8 cellular contexts compared by ENCODE assay signal in the genomic region with DNA sequence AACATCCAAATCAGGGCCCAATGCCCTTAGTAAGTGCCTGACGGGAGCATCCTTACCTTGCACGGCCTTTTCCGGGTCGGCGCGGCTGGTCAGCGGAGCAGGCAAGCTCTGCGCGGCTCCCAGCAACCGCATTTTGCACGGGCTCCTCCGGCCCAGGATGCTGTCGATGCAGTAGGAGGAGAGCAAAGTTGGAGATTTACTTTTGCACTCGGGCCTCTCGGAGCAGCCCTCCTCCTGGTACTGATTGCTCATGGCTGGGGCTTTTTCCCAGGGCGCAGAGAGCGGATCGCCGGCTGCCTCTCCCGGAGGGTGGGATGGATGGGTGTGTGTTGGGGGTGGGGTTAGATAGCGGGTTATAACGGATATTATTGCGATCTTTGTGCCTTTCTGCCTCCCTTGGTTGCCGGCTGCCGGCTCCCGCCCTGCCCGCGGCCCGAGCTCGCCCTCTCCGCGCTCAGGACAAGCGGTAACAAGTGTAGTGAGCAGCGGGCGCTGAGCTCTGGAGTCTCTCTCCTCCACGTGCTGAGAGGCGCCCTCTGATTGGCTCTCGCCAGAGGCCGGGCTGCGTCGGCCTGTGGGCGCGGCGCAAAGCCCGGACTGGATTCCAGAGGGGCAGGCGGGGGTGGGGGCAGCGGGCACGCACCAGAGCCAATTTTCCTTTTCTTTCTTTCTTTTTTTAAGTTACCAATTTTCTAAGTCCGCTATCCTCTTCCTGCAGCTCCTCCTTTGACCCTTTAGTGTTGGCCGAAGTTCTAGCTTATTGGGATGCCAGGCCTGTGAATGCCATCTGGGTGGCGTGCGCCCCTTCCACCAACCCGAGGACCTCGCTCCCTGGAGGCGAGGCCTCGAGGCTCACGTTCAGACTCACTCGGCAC. TPM values are rescaled to one million over a fixed set of nuclear protein-coding genes. Genes with fewer than 3 reads are reported as not detected.
A peak's percentile ranks its signal among the peaks of the same experiment; 100 is the strongest.
DNase-seq lines count a peak whose midpoint lies in the region; ATAC-seq and TF ChIP-seq lines count a peak whose summit lies in the region.

Gene ARX (minus strand): TSS at position 480 of the 875 bp plus-strand sequence. CDS start 228 bp downstream, at position 252.

- no peaks in the 10 kb centered on the region for H3K36me3 ChIP-seq in OCI-LY7 (ENCODE audit: insufficient read depth, low read length)
- no peaks in the 10 kb centered on the region for H3K36me3 ChIP-seq in neural cell (ENCODE audit: insufficient read depth, low read length)

- H3K4me3 ChIP-seq in OCI-LY7 (ENCODE audit: low read depth, low read length, poor library complexity, severe bottlenecking): no peak within 1 kb of the TSS
- peak within 1 kb of the TSS; percentile 80 for H3K4me3 ChIP-seq in neural cell (ENCODE audit: low read length)

- peaks cover 52% of the 10 kb centered on the region for H3K27me3 Mint-ChIP-seq in CD4-positive, alpha-beta T cell

- CTCF ChIA-PET in CD4-positive, alpha-beta T cell (lab: Charles Lee): no interaction called here
- CTCF ChIA-PET in OCI-LY7 (lab: Charles Lee; ENCODE audit: unreplicated experiment): no interaction called here

- no peaks in the 10 kb centered on the region for H3K9me2 ChIP-seq in OCI-LY7 (ENCODE audit: insufficient read depth, low read length)
- no peaks in the 10 kb centered on the region for H3K9me2 ChIP-seq in neural cell (ENCODE audit: insufficient read depth, low read length)

- no peak for TF ChIP-seq CTCF in CD4-positive, alpha-beta T cell (IDR thresholded peaks at IDR 0.05)
- TF ChIP-seq CTCF in OCI-LY7 (conservative IDR thresholded peaks at IDR 0.05; ENCODE audit: low read length) (no peak), neural cell (IDR thresholded peaks at IDR 0.05; ENCODE audit: poor library complexity, severe bottlenecking) (no peak)

- POLR2A ChIA-PET in CD4-positive, alpha-beta T cell (lab: Charles Lee): interaction anchor here (0.6 kb wide), 1 partner anchor 41 kb away, joined by 3 read pairs; no protein-coding TSS in a partner anchor
- POLR2A ChIA-PET in OCI-LY7 (lab: Charles Lee): no interaction called here

- peak within 1 kb of the TSS; percentile 51 for H3K4me3 Mint-ChIP-seq in CD4-positive, alpha-beta T cell

- H3K9me3 Mint-ChIP-seq in CD4-positive, alpha-beta T cell: no peaks in the 10 kb centered on the region

- no peaks in the 10 kb centered on the region for H3K36me3 Mint-ChIP-seq in CD4-positive, alpha-beta T cell (ENCODE audit: low read depth)

- H3K9me3 ChIP-seq in CD4-positive, alpha-beta T cell (ENCODE audit: control insufficient read depth, low read length): no peaks in the 10 kb centered on the region
- H3K9me3 ChIP-seq in OCI-LY7 (ENCODE audit: low read length): no peaks in the 10 kb centered on the region
- no peaks in the 10 kb centered on the region for H3K9me3 ChIP-seq in neural cell (ENCODE audit: low read length)

- H2AFZ ChIP-seq in OCI-LY7 (ENCODE audit: low read length) (no peak within 1 kb of the TSS), neural cell (ENCODE audit: low read depth, low read length) (no peak within 1 kb of the TSS)

- H3K4me2 ChIP-seq in OCI-LY7 (ENCODE audit: low read length) (no peak within 1 kb of the TSS), neural cell (ENCODE audit: low read length) (no peak within 1 kb of the TSS)

- H3K9ac ChIP-seq in neural cell (ENCODE audit: low read length): peak within 1 kb of the TSS; percentile 74

- no peaks in the 10 kb centered on the region for H3K79me2 ChIP-seq in OCI-LY7 (ENCODE audit: insufficient read depth, low read depth, low read length)
- H3K79me2 ChIP-seq in neural cell (replicated peaks; ENCODE audit: insufficient read depth, low read length): peaks cover 37% of the 10 kb centered on the region

- peaks cover 17% of the 10 kb centered on the region for H3K4me1 Mint-ChIP-seq in CD4-positive, alpha-beta T cell (ENCODE audit: low read depth)

- H3K4me1 ChIP-seq in OCI-LY7 (ENCODE audit: insufficient read depth, low read length, poor library complexity, severe bottlenecking): no peaks in the 10 kb centered on the region

- no TSS peak for BruUV-seq in OCI-LY7 (replicated peaks; lab: Mats Ljungman, UMichigan)

- H3K27me3 ChIP-seq in CD4-positive, alpha-beta T cell (ENCODE audit: control insufficient read depth, insufficient read depth, low read length): peaks cover 77% of the 10 kb centered on the region
- H3K27me3 ChIP-seq in neural cell (ENCODE audit: insufficient read depth, low read depth, low read length): peaks cover 9% of the 10 kb centered on the region

- TF ChIP-seq RAD21 in neural cell (conservative IDR thresholded peaks at IDR 0.05): peak; percentile 32

- H3K27ac Mint-ChIP-seq in CD4-positive, alpha-beta T cell: no peak within 1 kb of the TSS

- peak in 1 of 10 experiments; percentile 12 for DNase-seq in CD4-positive, alpha-beta T cell
- DNase-seq in OCI-LY7 (ENCODE audit: low spot score): peak; percentile 33
- DNase-seq in NCI-H1105 (lab: John Stamatoyannopoulos, UW): no peak

- no peak within 1 kb of the TSS for H3K27ac ChIP-seq in CD4-positive, alpha-beta T cell (ENCODE audit: low read depth, low read length)
- H3K27ac ChIP-seq in OCI-LY7 (ENCODE audit: low read depth, low read length, poor library complexity, severe bottlenecking) (no peak within 1 kb of the TSS), neural cell (ENCODE audit: low read length) (peak within 1 kb of the TSS; percentile 75)

- no peaks in the 10 kb centered on the region for H4K20me1 ChIP-seq in OCI-LY7 (ENCODE audit: insufficient read depth, low read length)
- H4K20me1 ChIP-seq in neural cell (ENCODE audit: insufficient read depth): no peaks in the 10 kb centered on the region

- H3F3A ChIP-seq in neural cell (ENCODE audit: insufficient read depth, low read length, poor library complexity, severe bottlenecking): no peaks in the 10 kb centered on the region

- intact Hi-C loops in CD4-positive, alpha-beta T cell (cut with DNase I, micrococcal nuclease): no loop called here
- intact Hi-C loops in OCI-LY7 (cut with micrococcal nuclease; ENCODE audit: unreplicated experiment): no loop called here

- no peak for TF ChIP-seq EP300 in neural cell (conservative IDR thresholded peaks at IDR 0.05; ENCODE audit: poor library complexity, severe bottlenecking)

- ATAC-seq in CD4-positive, alpha-beta T cell (ENCODE audit: poor library complexity): peak; percentile 46
- ATAC-seq in GM21619 (IDR thresholded peaks at IDR 0.05; ENCODE audit: unreplicated experiment): peak; percentile 47
- peak; percentile 93 for ATAC-seq in esophagus mucosa
- ATAC-seq in GM19023 (IDR thresholded peaks at IDR 0.05; ENCODE audit: unreplicated experiment): no peak
- ATAC-seq in HG03457 (IDR thresholded peaks at IDR 0.05; ENCODE audit: unreplicated experiment): no peak

TF ChIP-seq in neural cell, 6 proteins besides CTCF, POLR2A, EP300 and RAD21:
- TF ChIP-seq SMC3 (conservative IDR thresholded peaks at IDR 0.05; ENCODE audit: poor library complexity) (no peak), REST (IDR thresholded peaks at IDR 0.05; ENCODE audit: borderline replicate concordance) (peak; percentile 87), POLR2AphosphoS5 (IDR thresholded peaks at IDR 0.05) (peak; percentile 78), TAF1 (IDR thresholded peaks at IDR 0.05; ENCODE audit: low read depth) (peak; percentile 94), MXI1 (conservative IDR thresholded peaks at IDR 0.05; ENCODE audit: poor library complexity, severe bottlenecking) (peak; percentile 72)
TF ChIP-seq in neural cell: peak in this region for 4.

RNA-seq across cellular contexts. Expression of gene ARX, which starts in this region (rescaled TPM):
- total RNA-seq in CD4-positive, alpha-beta T cell: not detected
- not detected in 2 replicates for total RNA-seq in OCI-LY7 (2014; rRNA removed; shearing (Covaris generic))
- total RNA-seq in OCI-LY7 (2022): 0.11 TPM in 1 of 2 replicates, not detected in the other
- total RNA-seq in esophagus mucosa: not detected
- 39.2 and 42.8 TPM in 2 replicates for polyA plus RNA-seq in neural cell
- polyA minus RNA-seq in neural cell: 39.8 and 49.2 TPM in 2 replicates

Comparison
In these comparisons a context has a peak if more than half of its experiments do, and no peak if none do; other contexts are left out.
1. Peak in ATAC-seq in CD4-positive, alpha-beta T cell; RNA of the gene not detected or under 1 TPM.
2. Peak in DNase-seq in OCI-LY7; RNA of the gene not detected or under 1 TPM.
3. Peak in ATAC-seq in esophagus mucosa; RNA of the gene not detected or under 1 TPM.